Comparison of ENCODE assay signal across 14 cellular contexts in the genomic region with DNA sequence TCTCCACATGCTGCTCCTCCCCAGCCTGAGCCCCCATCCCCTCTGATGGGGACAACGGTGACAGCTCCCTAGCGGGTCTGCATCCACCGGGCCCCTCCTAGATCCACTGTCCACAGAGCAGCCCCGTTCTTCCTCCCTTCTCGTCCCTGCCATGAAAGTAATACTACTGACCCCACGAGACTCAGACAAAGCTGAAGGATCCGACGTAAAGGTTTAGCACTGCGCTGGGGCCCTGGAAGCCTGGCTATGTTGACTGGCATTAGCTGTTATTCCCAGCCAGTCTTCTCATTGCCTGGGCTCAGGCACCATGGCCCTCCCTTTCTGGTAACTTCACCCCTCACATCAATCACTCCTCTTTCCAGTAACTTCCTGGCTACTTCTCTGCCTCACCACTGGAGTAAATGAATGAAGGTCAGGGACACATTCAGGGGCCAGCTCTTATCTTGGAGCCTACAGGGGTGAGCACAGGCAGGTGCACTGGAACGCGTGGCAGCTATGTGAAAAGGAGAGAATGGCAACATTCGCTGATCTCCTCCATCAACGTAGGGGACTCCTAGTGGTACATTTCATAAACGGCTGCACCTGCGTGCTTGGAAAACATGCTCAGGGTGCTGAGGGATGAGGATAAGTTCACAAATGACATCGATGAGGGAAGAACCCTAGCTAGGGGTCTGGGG. TPM values are rescaled to one million over a fixed set of nuclear protein-coding genes. Genes with fewer than 3 reads are reported as not detected.
A peak's percentile ranks its signal among the peaks of the same experiment; 100 is the strongest.
DNase-seq lines count a peak whose midpoint lies in the region; ATAC-seq and TF ChIP-seq lines count a peak whose summit lies in the region.
"Had no signal": no experiment of that assay in that cellular context is flagged by ENCODE, and none has a peak within 500 bp of the region (broad histone marks: within the 10 kb centered on the region; RNA-seq: fewer than 3 reads in every experiment).

No MANE protein-coding gene starts in this region.

- H3K4me3 ChIP-seq in neural cell (ENCODE audit: low read length) (no peak overlapping the region), endodermal cell (ENCODE audit: low read length) (no peak overlapping the region)
- H3K4me3 ChIP-seq: coronary artery, esophagus squamous epithelium, prostate gland had no signal

- no peak overlapping the region for H2AFZ ChIP-seq in neural cell (ENCODE audit: low read depth, low read length)

- H3K9me3 ChIP-seq in neural cell (ENCODE audit: low read length): no peaks in the 10 kb centered on the region
- H3K9me3 ChIP-seq in endodermal cell (ENCODE audit: control insufficient read depth, low read length): no peaks in the 10 kb centered on the region
- H3K9me3 ChIP-seq: esophagus squamous epithelium, prostate gland had no signal

- WGBS in endodermal cell (ENCODE audit: insufficient coverage in 1 of 2, insufficient read length in 1 of 2), 2 experiments: 93% methylated on average over 14 to 16 of the region's 16 CpGs

- ATAC-seq in GM21786 (IDR thresholded peaks at IDR 0.05; ENCODE audit: unreplicated experiment): no peak

- H3K9me3 Mint-ChIP-seq in endodermal cell: no peaks in the 10 kb centered on the region
- H3K9me3 Mint-ChIP-seq: CD8-positive, alpha-beta T cell had no signal

- H3K9me2 ChIP-seq in neural cell (ENCODE audit: insufficient read depth, low read length): no peaks in the 10 kb centered on the region

- H3K36me3 ChIP-seq in neural cell (ENCODE audit: insufficient read depth, low read length) (no peaks in the 10 kb centered on the region), endodermal cell (ENCODE audit: control insufficient read depth, insufficient read depth, low read length) (peaks cover 27% of the 10 kb centered on the region)
- H3K36me3 ChIP-seq: prostate gland had no signal

- H3K9ac ChIP-seq in neural cell (ENCODE audit: low read length) (no peak overlapping the region), endodermal cell (ENCODE audit: extremely low read depth, low read length, poor library complexity, severe bottlenecking) (no peak overlapping the region)

- no peaks in the 10 kb centered on the region for H3K79me2 ChIP-seq in neural cell (replicated peaks; ENCODE audit: insufficient read depth, low read length)

- TF ChIP-seq CTCF in neural cell (IDR thresholded peaks at IDR 0.05; ENCODE audit: poor library complexity, severe bottlenecking): no peak
- TF ChIP-seq CTCF in endodermal cell (conservative IDR thresholded peaks at IDR 0.05): no peak

- no peaks in the 10 kb centered on the region for H3K4me1 Mint-ChIP-seq in endodermal cell

- DNase-seq in DMS 273 (lab: John Stamatoyannopoulos, UW; ENCODE audit: unreplicated experiment) (peak; percentile 42), DMS 273 treated with DMSO at 0.1 percent for 48 hours (lab: John Stamatoyannopoulos, UW) (no peak), NCI-H2196 (lab: John Stamatoyannopoulos, UW; ENCODE audit: unreplicated experiment) (peak; percentile 44), dermis blood vessel endothelial cell (peak; percentile 26), HPDE6-E6E7 (ENCODE audit: extremely low spot score) (no peak), endodermal cell (no peak)
- DNase-seq: esophagus squamous epithelium, left cardiac atrium had no signal

- H3K27ac Mint-ChIP-seq in endodermal cell: no peak overlapping the region
- H3K27ac Mint-ChIP-seq: CD8-positive, alpha-beta T cell had no signal

- no peaks in the 10 kb centered on the region for H4K20me1 ChIP-seq in neural cell (ENCODE audit: insufficient read depth)

- H3K36me3 Mint-ChIP-seq in endodermal cell (ENCODE audit: low read depth): peaks cover 29% of the 10 kb centered on the region

- H3K27me3 Mint-ChIP-seq in endodermal cell (ENCODE audit: insufficient read depth): no peaks in the 10 kb centered on the region

- H3K4me2 ChIP-seq in neural cell (ENCODE audit: low read length): no peak overlapping the region

- H3F3A ChIP-seq in neural cell (ENCODE audit: insufficient read depth, low read length, poor library complexity, severe bottlenecking): no peaks in the 10 kb centered on the region

- H3K27me3 ChIP-seq in neural cell (ENCODE audit: insufficient read depth, low read depth, low read length) (no peaks in the 10 kb centered on the region), endodermal cell (ENCODE audit: control insufficient read depth, insufficient read depth, low read length, poor library complexity, severe bottlenecking) (no peaks in the 10 kb centered on the region)
- H3K27me3 ChIP-seq: esophagus squamous epithelium had no signal

- TF ChIP-seq EP300 in neural cell (conservative IDR thresholded peaks at IDR 0.05; ENCODE audit: poor library complexity, severe bottlenecking): no peak

- no peaks in the 10 kb centered on the region for H3K4me1 ChIP-seq in endodermal cell (ENCODE audit: control insufficient read depth, insufficient read depth, low read length)
- H3K4me1 ChIP-seq: prostate gland had no signal

- H3K27ac ChIP-seq in neural cell (ENCODE audit: low read length) (no peak overlapping the region), endodermal cell (ENCODE audit: low read depth, low read length) (no peak overlapping the region)
- H3K27ac ChIP-seq: 22Rv1, coronary artery, prostate gland had no signal

- no peak overlapping the region for H3K4me3 Mint-ChIP-seq in endodermal cell
- H3K4me3 Mint-ChIP-seq: CD8-positive, alpha-beta T cell had no signal

- TF ChIP-seq RAD21 in neural cell (conservative IDR thresholded peaks at IDR 0.05): no peak

TF ChIP-seq in neural cell, 6 proteins besides CTCF, POLR2A, EP300 and RAD21:
- TF ChIP-seq EZH2 (IDR thresholded peaks at IDR 0.05; ENCODE audit: borderline replicate concordance, insufficient read depth, low read length, poor library complexity, severe bottlenecking) (no peak), MXI1 (conservative IDR thresholded peaks at IDR 0.05; ENCODE audit: poor library complexity, severe bottlenecking) (peak; percentile 9), POLR2AphosphoS5 (IDR thresholded peaks at IDR 0.05) (no peak), SMC3 (conservative IDR thresholded peaks at IDR 0.05; ENCODE audit: poor library complexity) (no peak)
- TF ChIP-seq, protein P1, sequence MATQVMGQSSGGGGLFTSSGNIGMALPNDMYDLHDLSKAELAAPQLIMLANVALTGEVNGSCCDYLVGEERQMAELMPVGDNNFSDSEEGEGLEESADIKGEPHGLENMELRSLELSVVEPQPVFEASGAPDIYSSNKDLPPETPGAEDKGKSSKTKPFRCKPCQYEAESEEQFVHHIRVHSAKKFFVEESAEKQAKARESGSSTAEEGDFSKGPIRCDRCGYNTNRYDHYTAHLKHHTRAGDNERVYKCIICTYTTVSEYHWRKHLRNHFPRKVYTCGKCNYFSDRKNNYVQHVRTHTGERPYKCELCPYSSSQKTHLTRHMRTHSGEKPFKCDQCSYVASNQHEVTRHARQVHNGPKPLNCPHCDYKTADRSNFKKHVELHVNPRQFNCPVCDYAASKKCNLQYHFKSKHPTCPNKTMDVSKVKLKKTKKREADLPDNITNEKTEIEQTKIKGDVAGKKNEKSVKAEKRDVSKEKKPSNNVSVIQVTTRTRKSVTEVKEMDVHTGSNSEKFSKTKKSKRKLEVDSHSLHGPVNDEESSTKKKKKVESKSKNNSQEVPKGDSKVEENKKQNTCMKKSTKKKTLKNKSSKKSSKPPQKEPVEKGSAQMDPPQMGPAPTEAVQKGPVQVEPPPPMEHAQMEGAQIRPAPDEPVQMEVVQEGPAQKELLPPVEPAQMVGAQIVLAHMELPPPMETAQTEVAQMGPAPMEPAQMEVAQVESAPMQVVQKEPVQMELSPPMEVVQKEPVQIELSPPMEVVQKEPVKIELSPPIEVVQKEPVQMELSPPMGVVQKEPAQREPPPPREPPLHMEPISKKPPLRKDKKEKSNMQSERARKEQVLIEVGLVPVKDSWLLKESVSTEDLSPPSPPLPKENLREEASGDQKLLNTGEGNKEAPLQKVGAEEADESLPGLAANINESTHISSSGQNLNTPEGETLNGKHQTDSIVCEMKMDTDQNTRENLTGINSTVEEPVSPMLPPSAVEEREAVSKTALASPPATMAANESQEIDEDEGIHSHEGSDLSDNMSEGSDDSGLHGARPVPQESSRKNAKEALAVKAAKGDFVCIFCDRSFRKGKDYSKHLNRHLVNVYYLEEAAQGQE (IDR thresholded peaks at IDR 0.05; ENCODE audit: borderline replicate concordance): no peak
TF ChIP-seq in neural cell: peak in this region for 1.

RNA-seq across cellular contexts. Expression of gene VAC14, which starts 30.5 kb away (rescaled TPM):
- total RNA-seq in dermis blood vessel endothelial cell (20.6 and 40.4 TPM in 2 replicates), endodermal cell (10 to 100 TPM; 47.5 to 48.7 TPM)
- polyA plus RNA-seq in neural cell: 8.6 and 13.2 TPM in 2 replicates
- polyA minus RNA-seq in neural cell: 24.8 and 28.5 TPM in 2 replicates
- polyA plus RNA-seq in endodermal cell (2013, experiment 1 of 2): 46.2 TPM
- 42.4 TPM for polyA plus RNA-seq in endodermal cell (2013, experiment 2 of 2)

Comparison
In these comparisons a context has a peak if more than half of its experiments do, and no peak if none do; other contexts are left out.
1. DNase-seq: peak in DMS 273 (single experiment), NCI-H2196 (single experiment) and dermis blood vessel endothelial cell (single experiment); none in DMS 273 treated with DMSO at 0.1 percent for 48 hours (single experiment), HPDE6-E6E7 (single experiment) and endodermal cell (single experiment).